1 cellular context compared by ENCODE assay signal in genomic region chr1:162498442-162498785, GRCh38.
TF ChIP-seq lines count a peak whose summit lies in the region.

No MANE protein-coding gene starts in this region.

TF ChIP-seq in WTC11, 78 proteins besides CTCF, POLR2A, EP300 and RAD21 (continued from another document):
- TF ChIP-seq ATF6 (CRISPR knock-in tag; IDR thresholded peaks at IDR 0.05) = no peak
- no peak for TF ChIP-seq KAT7 (CRISPR knock-in tag; IDR thresholded peaks at IDR 0.05; ENCODE audit: borderline replicate concordance)
- TF ChIP-seq ZNF232 (CRISPR knock-in tag; IDR thresholded peaks at IDR 0.05) = no peak
